ENCODE assay signal across 1 cellular context in the genomic region with DNA sequence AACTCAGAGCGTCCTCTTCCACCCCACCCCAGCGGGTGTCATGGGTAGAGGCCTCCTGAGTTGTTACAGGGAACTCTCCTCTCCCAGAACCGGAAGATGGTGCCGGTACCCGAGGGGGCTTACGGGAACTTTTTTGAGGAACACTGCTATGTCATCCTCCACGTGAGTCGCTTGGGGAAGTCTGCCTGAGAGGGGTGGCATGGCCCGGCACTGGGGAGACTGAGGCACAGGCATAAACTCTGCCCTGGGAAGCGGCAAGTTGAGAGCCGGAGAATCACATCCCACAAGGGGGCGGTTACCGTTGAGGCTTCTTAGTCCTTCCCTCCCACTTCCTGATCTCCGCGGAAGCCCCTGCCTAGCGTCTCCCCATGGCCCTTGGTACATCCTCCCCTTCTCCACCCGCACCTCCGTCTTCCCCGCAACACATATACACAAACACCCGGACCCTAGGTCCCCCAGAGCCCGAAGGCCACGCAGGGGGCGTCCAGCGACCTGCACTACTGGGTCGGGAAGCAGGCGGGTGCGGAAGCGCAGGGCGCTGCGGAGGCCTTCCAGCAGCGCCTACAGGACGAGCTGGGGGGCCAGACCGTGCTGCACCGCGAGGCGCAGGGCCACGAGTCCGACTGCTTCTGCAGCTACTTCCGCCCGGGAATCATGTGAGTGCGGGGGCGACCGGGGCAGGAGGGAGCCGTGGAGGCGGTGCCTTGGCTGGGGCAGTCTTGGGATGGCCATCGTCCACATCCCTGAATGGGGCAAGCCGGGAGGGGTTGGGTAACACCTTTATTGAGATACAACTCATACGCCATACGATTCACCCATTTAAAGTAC.
TF ChIP-seq lines count a peak whose summit lies in the region.

No MANE protein-coding gene starts in this region.

TF ChIP-seq in K562, 482 proteins besides CTCF, POLR2A, EP300 and RAD21 (continued from another document and continues in another):
- TF ChIP-seq, protein P1, sequence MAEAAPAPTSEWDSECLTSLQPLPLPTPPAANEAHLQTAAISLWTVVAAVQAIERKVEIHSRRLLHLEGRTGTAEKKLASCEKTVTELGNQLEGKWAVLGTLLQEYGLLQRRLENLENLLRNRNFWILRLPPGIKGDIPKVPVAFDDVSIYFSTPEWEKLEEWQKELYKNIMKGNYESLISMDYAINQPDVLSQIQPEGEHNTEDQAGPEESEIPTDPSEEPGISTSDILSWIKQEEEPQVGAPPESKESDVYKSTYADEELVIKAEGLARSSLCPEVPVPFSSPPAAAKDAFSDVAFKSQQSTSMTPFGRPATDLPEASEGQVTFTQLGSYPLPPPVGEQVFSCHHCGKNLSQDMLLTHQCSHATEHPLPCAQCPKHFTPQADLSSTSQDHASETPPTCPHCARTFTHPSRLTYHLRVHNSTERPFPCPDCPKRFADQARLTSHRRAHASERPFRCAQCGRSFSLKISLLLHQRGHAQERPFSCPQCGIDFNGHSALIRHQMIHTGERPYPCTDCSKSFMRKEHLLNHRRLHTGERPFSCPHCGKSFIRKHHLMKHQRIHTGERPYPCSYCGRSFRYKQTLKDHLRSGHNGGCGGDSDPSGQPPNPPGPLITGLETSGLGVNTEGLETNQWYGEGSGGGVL (CRISPR knock-in tag; IDR thresholded peaks at IDR 0.05), result no peak
- TF ChIP-seq, protein P2, sequence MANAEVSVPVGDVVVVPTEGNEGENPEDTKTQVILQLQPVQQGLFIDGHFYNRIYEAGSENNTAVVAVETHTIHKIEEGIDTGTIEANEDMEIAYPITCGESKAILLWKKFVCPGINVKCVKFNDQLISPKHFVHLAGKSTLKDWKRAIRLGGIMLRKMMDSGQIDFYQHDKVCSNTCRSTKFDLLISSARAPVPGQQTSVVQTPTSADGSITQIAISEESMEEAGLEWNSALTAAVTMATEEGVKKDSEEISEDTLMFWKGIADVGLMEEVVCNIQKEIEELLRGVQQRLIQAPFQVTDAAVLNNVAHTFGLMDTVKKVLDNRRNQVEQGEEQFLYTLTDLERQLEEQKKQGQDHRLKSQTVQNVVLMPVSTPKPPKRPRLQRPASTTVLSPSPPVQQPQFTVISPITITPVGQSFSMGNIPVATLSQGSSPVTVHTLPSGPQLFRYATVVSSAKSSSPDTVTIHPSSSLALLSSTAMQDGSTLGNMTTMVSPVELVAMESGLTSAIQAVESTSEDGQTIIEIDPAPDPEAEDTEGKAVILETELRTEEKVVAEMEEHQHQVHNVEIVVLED (CRISPR knock-in tag; IDR thresholded peaks at IDR 0.05), result no peak
- TF ChIP-seq FOXK1 (CRISPR knock-in tag; IDR thresholded peaks at IDR 0.05; ENCODE audit: borderline replicate concordance), result peak; percentile 91; the same call in 1 of the 2 replicates
- TF ChIP-seq, protein P3, sequence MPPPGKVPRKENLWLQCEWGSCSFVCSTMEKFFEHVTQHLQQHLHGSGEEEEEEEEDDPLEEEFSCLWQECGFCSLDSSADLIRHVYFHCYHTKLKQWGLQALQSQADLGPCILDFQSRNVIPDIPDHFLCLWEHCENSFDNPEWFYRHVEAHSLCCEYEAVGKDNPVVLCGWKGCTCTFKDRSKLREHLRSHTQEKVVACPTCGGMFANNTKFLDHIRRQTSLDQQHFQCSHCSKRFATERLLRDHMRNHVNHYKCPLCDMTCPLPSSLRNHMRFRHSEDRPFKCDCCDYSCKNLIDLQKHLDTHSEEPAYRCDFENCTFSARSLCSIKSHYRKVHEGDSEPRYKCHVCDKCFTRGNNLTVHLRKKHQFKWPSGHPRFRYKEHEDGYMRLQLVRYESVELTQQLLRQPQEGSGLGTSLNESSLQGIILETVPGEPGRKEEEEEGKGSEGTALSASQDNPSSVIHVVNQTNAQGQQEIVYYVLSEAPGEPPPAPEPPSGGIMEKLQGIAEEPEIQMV (tag; conservative IDR thresholded peaks at IDR 0.05; ENCODE audit: low read depth), result 0 out of 2 replicates have a peak, but pooled peaks have one; percentile 61
- no peak for TF ChIP-seq ZNF174 (CRISPR knock-in tag; IDR thresholded peaks at IDR 0.05)
- TF ChIP-seq ZNF717 (CRISPR knock-in tag; IDR thresholded peaks at IDR 0.05), result no peak
- peak; percentile 52; the same call in 1 of the 2 replicates for TF ChIP-seq MYNN (IDR thresholded peaks at IDR 0.05)
- TF ChIP-seq MYNN (CRISPR knock-in tag; IDR thresholded peaks at IDR 0.05), result no peak
- TF ChIP-seq ELK1 (CRISPR knock-in tag; IDR thresholded peaks at IDR 0.05), result no peak
- TF ChIP-seq CSDE1 (IDR thresholded peaks at IDR 0.05), result no peak
- TF ChIP-seq RBM22 (IDR thresholded peaks at IDR 0.05; ENCODE audit: low read depth, low read length, poor library complexity, severe bottlenecking), result no peak
- 0 out of 2 replicates have a peak, but pooled peaks have one; percentile 39 for TF ChIP-seq TCF3 (CRISPR knock-in tag; IDR thresholded peaks at IDR 0.05)
- TF ChIP-seq ZNF217 (CRISPR knock-in tag; IDR thresholded peaks at IDR 0.05), result no peak
- TF ChIP-seq MYBL2 (IDR thresholded peaks at IDR 0.05; ENCODE audit: low read depth), result no peak
- no peak for TF ChIP-seq MYBL2 (CRISPR knock-in tag; IDR thresholded peaks at IDR 0.05; ENCODE audit: borderline replicate concordance)
- no peak for TF ChIP-seq SMAD2 (IDR thresholded peaks at IDR 0.05; ENCODE audit: low read depth, low read length)
- TF ChIP-seq BRF2 (IDR thresholded peaks at IDR 0.05; ENCODE audit: borderline replicate concordance, insufficient read depth, insufficient read length), result no peak
- TF ChIP-seq, protein P4, sequence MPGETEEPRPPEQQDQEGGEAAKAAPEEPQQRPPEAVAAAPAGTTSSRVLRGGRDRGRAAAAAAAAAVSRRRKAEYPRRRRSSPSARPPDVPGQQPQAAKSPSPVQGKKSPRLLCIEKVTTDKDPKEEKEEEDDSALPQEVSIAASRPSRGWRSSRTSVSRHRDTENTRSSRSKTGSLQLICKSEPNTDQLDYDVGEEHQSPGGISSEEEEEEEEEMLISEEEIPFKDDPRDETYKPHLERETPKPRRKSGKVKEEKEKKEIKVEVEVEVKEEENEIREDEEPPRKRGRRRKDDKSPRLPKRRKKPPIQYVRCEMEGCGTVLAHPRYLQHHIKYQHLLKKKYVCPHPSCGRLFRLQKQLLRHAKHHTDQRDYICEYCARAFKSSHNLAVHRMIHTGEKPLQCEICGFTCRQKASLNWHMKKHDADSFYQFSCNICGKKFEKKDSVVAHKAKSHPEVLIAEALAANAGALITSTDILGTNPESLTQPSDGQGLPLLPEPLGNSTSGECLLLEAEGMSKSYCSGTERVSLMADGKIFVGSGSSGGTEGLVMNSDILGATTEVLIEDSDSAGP (CRISPR knock-in tag; IDR thresholded peaks at IDR 0.05), result peak; percentile 80; the same call in 1 of the 2 replicates
- peak; percentile 96 for TF ChIP-seq L3MBTL2 (IDR thresholded peaks at IDR 0.05)
- no peak; the same call in none of the 2 replicates for TF ChIP-seq ZNF134 (CRISPR knock-in tag; conservative IDR thresholded peaks at IDR 0.05)
- TF ChIP-seq ZNF445 (CRISPR knock-in tag; IDR thresholded peaks at IDR 0.05; ENCODE audit: low read depth), result no peak
- TF ChIP-seq, protein P5, sequence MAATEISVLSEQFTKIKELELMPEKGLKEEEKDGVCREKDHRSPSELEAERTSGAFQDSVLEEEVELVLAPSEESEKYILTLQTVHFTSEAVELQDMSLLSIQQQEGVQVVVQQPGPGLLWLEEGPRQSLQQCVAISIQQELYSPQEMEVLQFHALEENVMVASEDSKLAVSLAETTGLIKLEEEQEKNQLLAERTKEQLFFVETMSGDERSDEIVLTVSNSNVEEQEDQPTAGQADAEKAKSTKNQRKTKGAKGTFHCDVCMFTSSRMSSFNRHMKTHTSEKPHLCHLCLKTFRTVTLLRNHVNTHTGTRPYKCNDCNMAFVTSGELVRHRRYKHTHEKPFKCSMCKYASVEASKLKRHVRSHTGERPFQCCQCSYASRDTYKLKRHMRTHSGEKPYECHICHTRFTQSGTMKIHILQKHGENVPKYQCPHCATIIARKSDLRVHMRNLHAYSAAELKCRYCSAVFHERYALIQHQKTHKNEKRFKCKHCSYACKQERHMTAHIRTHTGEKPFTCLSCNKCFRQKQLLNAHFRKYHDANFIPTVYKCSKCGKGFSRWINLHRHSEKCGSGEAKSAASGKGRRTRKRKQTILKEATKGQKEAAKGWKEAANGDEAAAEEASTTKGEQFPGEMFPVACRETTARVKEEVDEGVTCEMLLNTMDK (IDR thresholded peaks at IDR 0.05; ENCODE audit: borderline replicate concordance, insufficient read depth, low read depth, low read length, poor library complexity, severe bottlenecking), result peak; percentile 81
- TF ChIP-seq, protein P6, sequence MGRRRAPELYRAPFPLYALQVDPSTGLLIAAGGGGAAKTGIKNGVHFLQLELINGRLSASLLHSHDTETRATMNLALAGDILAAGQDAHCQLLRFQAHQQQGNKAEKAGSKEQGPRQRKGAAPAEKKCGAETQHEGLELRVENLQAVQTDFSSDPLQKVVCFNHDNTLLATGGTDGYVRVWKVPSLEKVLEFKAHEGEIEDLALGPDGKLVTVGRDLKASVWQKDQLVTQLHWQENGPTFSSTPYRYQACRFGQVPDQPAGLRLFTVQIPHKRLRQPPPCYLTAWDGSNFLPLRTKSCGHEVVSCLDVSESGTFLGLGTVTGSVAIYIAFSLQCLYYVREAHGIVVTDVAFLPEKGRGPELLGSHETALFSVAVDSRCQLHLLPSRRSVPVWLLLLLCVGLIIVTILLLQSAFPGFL (CRISPR knock-in tag; IDR thresholded peaks at IDR 0.05), result no peak
- TF ChIP-seq NBN (IDR thresholded peaks at IDR 0.05; ENCODE audit: low read depth), result peak; percentile 94
- peak; percentile 39; the same call in 1 of the 2 replicates for TF ChIP-seq HES1 (IDR thresholded peaks at IDR 0.05; ENCODE audit: low read depth)
- no peak; the same call in none of the 2 replicates for TF ChIP-seq ZNF766 (CRISPR knock-in tag; conservative IDR thresholded peaks at IDR 0.05)
- TF ChIP-seq MAZ (CRISPR knock-in tag; conservative IDR thresholded peaks at IDR 0.05 in 1 of 2, IDR thresholded peaks at IDR 0.05 in 1 of 2), result peak; percentile 95 to 96
- peak; percentile 55; the same call in 1 of the 2 replicates for TF ChIP-seq MIER1 (IDR thresholded peaks at IDR 0.05; ENCODE audit: low read depth)
- no peak for TF ChIP-seq PCBP2 (IDR thresholded peaks at IDR 0.05; ENCODE audit: low read depth, low read length, poor library complexity, severe bottlenecking)
- TF ChIP-seq PHB2 (IDR thresholded peaks at IDR 0.05; ENCODE audit: low read depth), result peak; percentile 30; the same call in 1 of the 2 replicates
- TF ChIP-seq SMARCB1 (IDR thresholded peaks at IDR 0.05; ENCODE audit: insufficient read length, low read depth), result no peak
- peak; percentile 52 for TF ChIP-seq ZNF644 (tag; IDR thresholded peaks at IDR 0.05; ENCODE audit: low read depth)
- no peak for TF ChIP-seq RNF219 (CRISPR knock-in tag; IDR thresholded peaks at IDR 0.05)
- TF ChIP-seq, protein P7, sequence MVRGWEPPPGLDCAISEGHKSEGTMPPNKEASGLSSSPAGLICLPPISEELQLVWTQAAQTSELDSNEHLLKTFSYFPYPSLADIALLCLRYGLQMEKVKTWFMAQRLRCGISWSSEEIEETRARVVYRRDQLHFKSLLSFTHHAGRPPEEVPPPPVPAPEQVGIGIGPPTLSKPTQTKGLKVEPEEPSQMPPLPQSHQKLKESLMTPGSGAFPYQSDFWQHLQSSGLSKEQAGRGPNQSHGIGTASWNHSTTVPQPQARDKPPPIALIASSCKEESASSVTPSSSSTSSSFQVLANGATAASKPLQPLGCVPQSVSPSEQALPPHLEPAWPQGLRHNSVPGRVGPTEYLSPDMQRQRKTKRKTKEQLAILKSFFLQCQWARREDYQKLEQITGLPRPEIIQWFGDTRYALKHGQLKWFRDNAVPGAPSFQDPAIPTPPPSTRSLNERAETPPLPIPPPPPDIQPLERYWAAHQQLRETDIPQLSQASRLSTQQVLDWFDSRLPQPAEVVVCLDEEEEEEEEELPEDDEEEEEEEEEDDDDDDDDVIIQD (CRISPR knock-in tag; IDR thresholded peaks at IDR 0.05), result no peak
- 0 out of 2 replicates have a peak, but pooled peaks have one; percentile 30 for TF ChIP-seq SMARCC2 (IDR thresholded peaks at IDR 0.05; ENCODE audit: low read depth)
- TF ChIP-seq SAFB (IDR thresholded peaks at IDR 0.05; ENCODE audit: borderline replicate concordance, low read depth, low read length), result no peak
- TF ChIP-seq STAT5B (CRISPR knock-in tag; IDR thresholded peaks at IDR 0.05), result no peak
- peak; percentile 19; the same call in 1 of the 2 replicates for TF ChIP-seq SREBF2 (CRISPR knock-in tag; IDR thresholded peaks at IDR 0.05)
